In the genomic region with DNA sequence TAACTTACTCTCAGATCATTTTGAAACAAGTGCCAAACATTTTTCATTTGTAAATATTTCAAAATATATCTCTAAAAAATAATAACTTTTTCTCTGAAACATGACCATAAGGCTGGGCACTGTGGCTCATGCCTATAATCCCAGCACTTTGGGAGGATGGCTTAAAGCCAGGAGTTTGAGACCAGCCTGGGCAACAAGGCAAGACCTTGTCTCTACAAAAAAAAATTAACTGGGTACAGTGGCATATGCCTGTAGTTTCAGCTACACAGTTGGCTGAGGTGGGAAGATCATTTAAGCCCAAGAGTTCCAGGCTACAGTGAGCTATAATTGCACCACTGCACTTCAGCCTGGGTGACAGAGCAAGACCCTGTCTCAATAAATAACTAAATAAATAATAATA, we compare ENCODE assay signal across 19 cellular contexts.
"Had no signal": no experiment of that assay in that cellular context is flagged by ENCODE, and none has a peak within 500 bp of the region (broad histone marks: within the 10 kb centered on the region; RNA-seq: fewer than 3 reads in every experiment).

No MANE protein-coding gene starts in this region.

- H3K9me3 ChIP-seq: esophagus squamous epithelium, lower lobe of right lung, suprapubic skin, upper lobe of left lung had no signal

- H2AFZ ChIP-seq: hepatocyte had no signal

- H3K4me1 ChIP-seq: esophagus squamous epithelium, lower lobe of right lung had no signal

- H3K27ac ChIP-seq: cardiac muscle cell, hepatocyte, lower lobe of right lung, skin epidermis, upper lobe of left lung had no signal

- H3K27ac Mint-ChIP-seq: activated CD4-positive, alpha-beta T cell treated with anti-CD3 and anti-CD28 coated beads for 36 hours; activated naive CD8-positive, alpha-beta T cell; natural killer cell treated with Interleukin-12 subunit alpha and Interleukin-12 subunit beta and Interleukin-15 and Interleukin-18, amount 100 ng/mL, for 72 hours; stimulated activated naive CD8-positive, alpha-beta T cell treated with anti-CD3 and anti-CD28 coated beads, Interleukin-15, Interleukin-2, amounts not matched to agents 100 ng/mL and 50 ng/mL, for 24 hours; WTC11 had no signal

- H3K4me1 Mint-ChIP-seq: activated CD4-positive, alpha-beta T cell treated with anti-CD3 and anti-CD28 coated beads for 36 hours; WTC11 had no signal

- ATAC-seq: activated CD4-positive, alpha-beta T cell treated with anti-CD3 and anti-CD28 coated beads for 36 hours; lower lobe of right lung; natural killer cell treated with Interleukin-12 subunit alpha and Interleukin-12 subunit beta and Interleukin-15 and Interleukin-18, amount 100 ng/mL, for 72 hours; WTC11 had no signal

- H3K4me3 ChIP-seq: cardiac muscle cell, esophagus squamous epithelium, hepatocyte, lower lobe of right lung, skin epidermis, suprapubic skin, upper lobe of left lung had no signal

- DNase-seq: activated CD4-positive, alpha-beta T cell treated with anti-CD3 and anti-CD28 coated beads for 36 hours; activated CD4-positive, alpha-beta T cell treated with anti-CD3 and anti-CD28 coated beads, Interleukin-2, amount 50 U/mL, for 48 hours; activated gamma-delta T cell; cortex of kidney; effector memory CD4-positive, alpha-beta T cell; esophagus squamous epithelium; left cardiac atrium; lower lobe of right lung; posterior cingulate gyrus; stimulated activated CD4-positive, alpha-beta T cell treated with anti-CD3 and anti-CD28 coated beads, Interleukin-2, amount 100 ng/mL, for 48 hours; upper lobe of left lung had no signal

- H3K9me3 Mint-ChIP-seq: natural killer cell treated with Interleukin-12 subunit alpha and Interleukin-12 subunit beta and Interleukin-15 and Interleukin-18, amount 100 ng/mL, for 72 hours; stimulated activated naive CD8-positive, alpha-beta T cell treated with anti-CD3 and anti-CD28 coated beads, Interleukin-15, Interleukin-2, amounts not matched to agents 100 ng/mL and 50 ng/mL, for 24 hours; WTC11 had no signal

- H3K4me3 Mint-ChIP-seq: activated CD4-positive, alpha-beta T cell treated with anti-CD3 and anti-CD28 coated beads for 36 hours; activated naive CD8-positive, alpha-beta T cell; natural killer cell treated with Interleukin-12 subunit alpha and Interleukin-12 subunit beta and Interleukin-15 and Interleukin-18, amount 100 ng/mL, for 72 hours; stimulated activated naive CD8-positive, alpha-beta T cell treated with anti-CD3 and anti-CD28 coated beads, Interleukin-15, Interleukin-2, amounts not matched to agents 100 ng/mL and 50 ng/mL, for 24 hours; WTC11 had no signal

- H3K27me3 ChIP-seq: cardiac muscle cell, esophagus squamous epithelium, hepatocyte, suprapubic skin, upper lobe of left lung had no signal

- H3K27me3 Mint-ChIP-seq: activated CD4-positive, alpha-beta T cell treated with anti-CD3 and anti-CD28 coated beads for 36 hours; activated naive CD8-positive, alpha-beta T cell; natural killer cell treated with Interleukin-12 subunit alpha and Interleukin-12 subunit beta and Interleukin-15 and Interleukin-18, amount 100 ng/mL, for 72 hours; stimulated activated naive CD8-positive, alpha-beta T cell treated with anti-CD3 and anti-CD28 coated beads, Interleukin-15, Interleukin-2, amounts not matched to agents 100 ng/mL and 50 ng/mL, for 24 hours had no signal

- H3K4me2 ChIP-seq: hepatocyte had no signal

- H3K36me3 Mint-ChIP-seq: natural killer cell treated with Interleukin-12 subunit alpha and Interleukin-12 subunit beta and Interleukin-15 and Interleukin-18, amount 100 ng/mL, for 72 hours; WTC11 had no signal

- H3K36me3 ChIP-seq: cardiac muscle cell, lower lobe of right lung had no signal
